In genomic region chr1:109546311-109547109, GRCh38 we compare ENCODE assay signal across 8 cellular contexts. TPM values are rescaled to one million over a fixed set of nuclear protein-coding genes. Genes with fewer than 3 reads are reported as not detected.
DNase-seq lines count a peak whose midpoint lies in the region; ATAC-seq, FAIRE-seq and TF ChIP-seq lines count a peak whose summit lies in the region.

No MANE protein-coding gene starts in this region.

- H3K9ac ChIP-seq in keratinocyte (ENCODE audit: control insufficient read depth, extremely low read depth, insufficient read depth, low read length), result peak overlapping the region; percentile 98

- peaks cover 0 to 3% of the 10 kb centered on the region in 2 experiments for H3K36me3 ChIP-seq in keratinocyte (ENCODE audit: control insufficient read depth in 2 of 2, extremely low read depth in 1 of 2, insufficient read depth in 2 of 2, low read length in 2 of 2)

- peaks cover 14% of the 10 kb centered on the region for H3K4me1 ChIP-seq in keratinocyte (ENCODE audit: control insufficient read depth, extremely low read depth, insufficient read depth, low read length)

- FAIRE-seq in keratinocyte (lab: Jason Lieb, UNC), result peak; percentile 58

- DNase-seq in GM04504 (ENCODE audit: low read depth), result peak; percentile 71
- DNase-seq in NCI-H2227 treated with DMSO at 0.1 percent for 48 hours (lab: John Stamatoyannopoulos, UW), result peak; percentile 86
- DNase-seq in activated CD4-positive, CD25-positive, alpha-beta regulatory T cell treated with anti-CD3 and anti-CD28 coated beads, Interleukin-2, amount 50 U/mL, for 16 hours (ENCODE audit: low read depth, low spot score), result peak; percentile 89
- DNase-seq in cerebellar cortex (ENCODE audit: low spot score), result peak; percentile 93
- DNase-seq in keratinocyte (ENCODE audit: low read depth, low spot score), result peak; percentile 41
- DNase-seq in stimulated activated CD4-positive, alpha-beta T cell treated with anti-CD3 and anti-CD28 coated beads, Interleukin-12 subunit alpha, Interleukin-12 subunit beta, amount 100 ng/mL, for 24 hours (ENCODE audit: low read depth in 2 of 2), result peak; percentile 75 to 92

- dilution Hi-C loops in keratinocyte (cut with MboI; ENCODE audit: extremely low pct_ligation_motif_present, low sequenced_read_pairs), result no loop called here

- H3K27me3 ChIP-seq in keratinocyte (ENCODE audit: control insufficient read depth, extremely low read depth, insufficient read depth, low read length), result no peaks in the 10 kb centered on the region

- peak overlapping the region; percentile 96 for H3K27ac ChIP-seq in keratinocyte (ENCODE audit: control insufficient read depth, insufficient read depth, low read length)

- ATAC-seq in HG03159 (IDR thresholded peaks at IDR 0.05; ENCODE audit: unreplicated experiment) (peak; percentile 36), GM18511 (IDR thresholded peaks at IDR 0.05; ENCODE audit: unreplicated experiment) (no peak)

- H3K4me3 ChIP-seq in keratinocyte (ENCODE audit: control insufficient read depth in 2 of 3, extremely low read depth in 1 of 3, insufficient read depth in 2 of 3, low read depth in 1 of 3, low read length in 3 of 3), result peak overlapping the region; percentile 83 to 97 (median 88)

- peak overlapping the region; percentile 94 for H2AFZ ChIP-seq in keratinocyte (ENCODE audit: control insufficient read depth, low read length)

- H3K79me2 ChIP-seq in keratinocyte (ENCODE audit: control insufficient read depth, insufficient read depth, low read length), result peaks cover 47% of the 10 kb centered on the region

- H3K9me1 ChIP-seq in keratinocyte (ENCODE audit: control insufficient read depth, extremely low read depth, insufficient read depth, low read length), result no peaks in the 10 kb centered on the region

- H4K20me1 ChIP-seq in keratinocyte (ENCODE audit: control insufficient read depth, extremely low read depth, insufficient read depth, low read length), result peaks cover 9% of the 10 kb centered on the region

- H3K9me3 ChIP-seq in keratinocyte (ENCODE audit: control insufficient read depth, low read depth, low read length), result no peaks in the 10 kb centered on the region

- peak; percentile 73 to 93 (median 84) for TF ChIP-seq CTCF in keratinocyte (optimal IDR thresholded peaks at IDR 0.05 in 1 of 3, IDR thresholded peaks at IDR 0.05 in 1 of 3, conservative IDR thresholded peaks at IDR 0.05 in 1 of 3; ENCODE audit: extremely low read depth in 1 of 3, insufficient read depth in 2 of 3, low read length in 3 of 3)

- peak overlapping the region; percentile 98 for H3K4me2 ChIP-seq in keratinocyte (ENCODE audit: control insufficient read depth, extremely low read depth, insufficient read depth, low read depth, low read length)

RNA-seq across cellular contexts. Expression of gene GNAI3, which starts 1.9 kb away (rescaled TPM):
- polyA plus RNA-seq in keratinocyte, result 8.3 to 14.1 TPM (median 10.3 TPM) in 3 replicates
- 12.5 TPM for polyA plus RNA-seq in keratinocyte (2011; ENCODE audit: low read depth)
- 7.7 and 13.2 TPM in 2 replicates for polyA plus RNA-seq in keratinocyte (2011; cell fraction: cytosol; rRNA removed)
- polyA plus RNA-seq in keratinocyte (2011; cell fraction: nucleus; rRNA removed), result 9.7 and 12.4 TPM in 2 replicates
- polyA plus RNA-seq in keratinocyte (2012; ENCODE audit: low replicate concordance), result 9.7 and 10.5 TPM in 2 replicates
- 3.5 to 18.4 TPM (median 11.0 TPM) in 3 replicates for polyA minus RNA-seq in keratinocyte
- polyA minus RNA-seq in keratinocyte (2011; cell fraction: cytosol; rRNA and poly(A)+ RNA removed), result 8.8 TPM
- 11.6 and 20.2 TPM in 2 replicates for polyA minus RNA-seq in keratinocyte (2011; cell fraction: nucleus; rRNA and poly(A)+ RNA removed)

RNA-seq across cellular contexts. Expression of gene GPR61, which starts 6.8 kb away (rescaled TPM):
- polyA plus RNA-seq in keratinocyte, result 0.12 to 0.17 TPM in 2 of 3 replicates, not detected in the other
- not detected for polyA plus RNA-seq in keratinocyte (2011; ENCODE audit: low read depth)
- polyA plus RNA-seq in keratinocyte (2011; cell fraction: cytosol; rRNA removed), result not detected in 2 replicates
- polyA plus RNA-seq in keratinocyte (2011; cell fraction: nucleus; rRNA removed), result 0.33 TPM in 1 of 2 replicates, not detected in the other
- polyA plus RNA-seq in keratinocyte (2012; ENCODE audit: low replicate concordance), result 0.59 TPM in 1 of 2 replicates, not detected in the other
- polyA minus RNA-seq in keratinocyte, result 0.03 TPM in 1 of 3 replicates, not detected in the others
- polyA minus RNA-seq in keratinocyte (2011; cell fraction: cytosol; rRNA and poly(A)+ RNA removed), result not detected
- polyA minus RNA-seq in keratinocyte (2011; cell fraction: nucleus; rRNA and poly(A)+ RNA removed), result not detected in 2 replicates

RNA-seq across cellular contexts. Expression of gene AMIGO1, which starts 37.0 kb away (rescaled TPM):
- 0.20 to 0.26 TPM (median 0.24 TPM) in 3 replicates for polyA plus RNA-seq in keratinocyte
- not detected for polyA plus RNA-seq in keratinocyte (2011; ENCODE audit: low read depth)
- polyA plus RNA-seq in keratinocyte (2011; cell fraction: cytosol; rRNA removed), result 0.21 and 0.23 TPM in 2 replicates
- polyA plus RNA-seq in keratinocyte (2011; cell fraction: nucleus; rRNA removed), result 0.37 and 0.60 TPM in 2 replicates
- 0.21 and 0.52 TPM in 2 replicates for polyA plus RNA-seq in keratinocyte (2012; ENCODE audit: low replicate concordance)
- polyA minus RNA-seq in keratinocyte, result 0.33 to 1.3 TPM (median 0.45 TPM) in 3 replicates
- polyA minus RNA-seq in keratinocyte (2011; cell fraction: cytosol; rRNA and poly(A)+ RNA removed), result not detected
- polyA minus RNA-seq in keratinocyte (2011; cell fraction: nucleus; rRNA and poly(A)+ RNA removed), result 0.21 and 0.39 TPM in 2 replicates

RNA-seq across cellular contexts. Expression of gene CYB561D1, which starts 52.6 kb away (rescaled TPM):
- 4.9 to 7.6 TPM (median 5.0 TPM) in 3 replicates for polyA plus RNA-seq in keratinocyte
- polyA plus RNA-seq in keratinocyte (2011; ENCODE audit: low read depth), result 4.6 TPM
- 3.8 and 4.0 TPM in 2 replicates for polyA plus RNA-seq in keratinocyte (2011; cell fraction: cytosol; rRNA removed)
- 9.9 and 10.3 TPM in 2 replicates for polyA plus RNA-seq in keratinocyte (2011; cell fraction: nucleus; rRNA removed)
- polyA plus RNA-seq in keratinocyte (2012; ENCODE audit: low replicate concordance), result 6.0 and 8.9 TPM in 2 replicates
- 9.5 to 12.7 TPM (median 9.6 TPM) in 3 replicates for polyA minus RNA-seq in keratinocyte
- polyA minus RNA-seq in keratinocyte (2011; cell fraction: cytosol; rRNA and poly(A)+ RNA removed), result 5.0 TPM
- polyA minus RNA-seq in keratinocyte (2011; cell fraction: nucleus; rRNA and poly(A)+ RNA removed), result 6.4 and 9.5 TPM in 2 replicates

Comparison
In these comparisons a context has a peak if more than half of its experiments do, and no peak if none do; other contexts are left out.
1. DNase-seq: peak in every context shown above with its lines; median percentile 93 in cerebellar cortex; 89 in activated CD4-positive, CD25-positive, alpha-beta regulatory T cell treated with anti-CD3 and anti-CD28 coated beads, Interleukin-2, amount 50 U/mL, for 16 hours; 86 in NCI-H2227 treated with DMSO at 0.1 percent for 48 hours; 84 in stimulated activated CD4-positive, alpha-beta T cell treated with anti-CD3 and anti-CD28 coated beads, Interleukin-12 subunit alpha, Interleukin-12 subunit beta, amount 100 ng/mL, for 24 hours; 71 in GM04504; 41 in keratinocyte.